Comparison of ENCODE assay signal across 14 cellular contexts in the genomic region with DNA sequence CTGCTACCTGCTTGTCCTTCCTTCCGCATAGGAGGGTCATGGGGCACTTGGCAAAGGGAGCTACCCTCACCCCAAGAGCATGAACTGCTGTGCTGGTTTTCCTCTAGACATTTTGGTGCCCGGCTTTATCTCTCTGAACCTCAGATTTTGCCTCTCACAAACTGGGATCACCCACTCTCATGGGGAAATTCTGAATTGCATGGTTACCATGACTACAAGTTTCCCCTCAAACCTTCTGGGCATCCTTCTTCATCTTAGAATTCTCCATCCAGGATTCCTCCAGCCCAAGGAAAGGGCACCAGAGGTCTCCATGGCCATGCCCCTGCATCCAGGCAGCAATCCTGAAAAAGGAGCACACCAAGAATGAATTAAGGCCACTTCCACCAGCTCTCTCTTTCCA.
DNase-seq lines count a peak whose midpoint lies in the region; ATAC-seq, FAIRE-seq and TF ChIP-seq lines count a peak whose summit lies in the region.
"Had no signal": no experiment of that assay in that cellular context is flagged by ENCODE, and none has a peak within 500 bp of the region (broad histone marks: within the 10 kb centered on the region; RNA-seq: fewer than 3 reads in every experiment).

No MANE protein-coding gene starts in this region.

- BruUV-seq in GM12878 (replicated peaks; lab: Mats Ljungman, UMichigan) (no TSS peak), mammary epithelial cell (replicated peaks; lab: Mats Ljungman, UMichigan) (no TSS peak)

- no peaks in the 10 kb centered on the region for H3K36me3 Mint-ChIP-seq in glutamatergic neuron (ENCODE audit: unreplicated experiment)
- H3K36me3 Mint-ChIP-seq: CD4-positive, CD25-positive, alpha-beta regulatory T cell had no signal

- RAD21 ChIA-PET in GM12878 (lab: Charles Lee; ENCODE audit: unreplicated experiment): no interaction called here

- peaks cover 1% of the 10 kb centered on the region for H3K27me3 Mint-ChIP-seq in glutamatergic neuron (ENCODE audit: unreplicated experiment)

- TF ChIP-seq POLR2A in GM12878 (IDR thresholded peaks at IDR 0.05; ENCODE audit: low read depth, low read length): no peak
- no peak for TF ChIP-seq POLR2A in tibial nerve (IDR thresholded peaks at IDR 0.05)
- TF ChIP-seq POLR2A in sigmoid colon (IDR thresholded peaks at IDR 0.05): no peak

- SMC1A ChIA-PET in GM12878 (lab: Charles Lee; ENCODE audit: uncharacterized antibody, unreplicated experiment): no interaction called here

- no peaks in the 10 kb centered on the region for H3K36me3 ChIP-seq in BLaER1
- no peaks in the 10 kb centered on the region for H3K36me3 ChIP-seq in GM12878 (ENCODE audit: control insufficient read depth in 2 of 2, insufficient read depth in 2 of 2, low read length in 1 of 2)
- H3K36me3 ChIP-seq in tibial nerve: no peaks in the 10 kb centered on the region
- H3K36me3 ChIP-seq in mammary epithelial cell (ENCODE audit: insufficient read depth, low read length): no peaks in the 10 kb centered on the region
- H3K36me3 ChIP-seq in sigmoid colon: no peaks in the 10 kb centered on the region

- H3K9ac ChIP-seq in BLaER1: no peak overlapping the region
- H3K9ac ChIP-seq in GM12878 (ENCODE audit: control insufficient read depth, insufficient read depth, low read length): no peak overlapping the region
- no peak overlapping the region for H3K9ac ChIP-seq in mammary epithelial cell (ENCODE audit: insufficient read depth, low read length)

- H3K27me3 ChIP-seq in BLaER1 (no peaks in the 10 kb centered on the region), GM12878 (replicated peaks in 1 of 2; ENCODE audit: control insufficient read depth in 2 of 2, insufficient read depth in 2 of 2, low read length in 1 of 2) (no peaks in the 10 kb centered on the region; a peak in 2 of 4 replicates), tibial nerve (no peaks in the 10 kb centered on the region), mammary epithelial cell (ENCODE audit: insufficient read depth, low read length) (peaks cover 9% of the 10 kb centered on the region), sigmoid colon (peaks cover 0 to 37% (median 7%) of the 10 kb centered on the region in 3 donors)

- no peak for ATAC-seq in GM12878

- TF ChIP-seq RAD21 in GM12878 (IDR thresholded peaks at IDR 0.05; ENCODE audit: insufficient read depth, low read depth, low read length): no peak

- TF ChIP-seq EP300 in GM12878 (IDR thresholded peaks at IDR 0.05; ENCODE audit: borderline replicate concordance in 1 of 2, control insufficient read depth in 1 of 2, low read depth in 2 of 2, low read length in 2 of 2) (no peak), tibial nerve (IDR thresholded peaks at IDR 0.05) (no peak), sigmoid colon (IDR thresholded peaks at IDR 0.05) (no peak)

- dilution Hi-C loops in mammary epithelial cell (cut with HindIII; ENCODE audit: low sequenced_read_pairs): no loop called here

- 0% methylated on average over 1 of the region's 2 CpGs for WGBS in GM12878 (ENCODE audit: insufficient coverage, insufficient replicate concordance, low lambda C conversion rate, missing lambda C conversion rate)
- 48 to 88% methylated on average over 1 to 2 of the region's 2 CpGs for WGBS in tibial nerve, 2 donors
- 41% methylated on average over 2 of the region's 2 CpGs for WGBS in mammary epithelial cell (ENCODE audit: low coverage, missing lambda C conversion rate)
- WGBS in sigmoid colon, 2 donors: 42 to 49% methylated on average over 2 of the region's 2 CpGs

- H3K27ac Mint-ChIP-seq in glutamatergic neuron (ENCODE audit: unreplicated experiment): no peak overlapping the region
- H3K27ac Mint-ChIP-seq: CD4-positive, CD25-positive, alpha-beta regulatory T cell; GM23338 had no signal

- H3K9me3 Mint-ChIP-seq in glutamatergic neuron (ENCODE audit: unreplicated experiment): peaks cover 4% of the 10 kb centered on the region

- H3K27ac ChIP-seq in BLaER1 (peak overlapping the region; percentile 48; the same call in 1 of the 2 replicates), GM12878 (ENCODE audit: control insufficient read depth, insufficient read depth) (no peak overlapping the region), temporal lobe (ENCODE audit: low read depth, low read length) (peak overlapping the region; percentile 87), tibial nerve (no peak overlapping the region), mammary epithelial cell (ENCODE audit: insufficient read depth, low read depth, low read length) (no peak overlapping the region), sigmoid colon (no peak overlapping the region)
- H3K27ac ChIP-seq: 22Rv1, HL-60 had no signal

- no peak overlapping the region for H2AFZ ChIP-seq in GM12878 (ENCODE audit: control insufficient read depth, low read depth, low read length)
- no peak overlapping the region for H2AFZ ChIP-seq in mammary epithelial cell (ENCODE audit: low read depth, low read length)
- H2AFZ ChIP-seq: GM23338 had no signal

- H3K4me3 ChIP-seq in BLaER1 (no peak overlapping the region), GM12878 (no peak overlapping the region), tibial nerve (no peak overlapping the region), mammary epithelial cell (replicated peaks in 1 of 3; ENCODE audit: insufficient read depth in 1 of 3, low read depth in 2 of 3, low read length in 3 of 3) (no peak overlapping the region), sigmoid colon (no peak overlapping the region)
- H3K4me3 ChIP-seq: GM23338 had no signal

- DNase-seq in GM12878 (ENCODE audit: low read depth, low spot score): no peak
- no peak for DNase-seq in glutamatergic neuron
- no peak for DNase-seq in tibial nerve (ENCODE audit: low spot score in 2 of 2)
- DNase-seq in mammary epithelial cell: no peak
- no peak for DNase-seq in sigmoid colon
- DNase-seq: Calu3; CD4-positive, CD25-positive, alpha-beta regulatory T cell; H7 had no signal

- intact Hi-C loops in GM12878 (cut with micrococcal nuclease; ENCODE audit: unreplicated experiment) (no loop called here), mammary epithelial cell (cut with micrococcal nuclease) (no loop called here), sigmoid colon (cut with DNase I) (no loop called here)

- FAIRE-seq in GM12878 (lab: Jason Lieb, UNC): no peak
- FAIRE-seq: GM18507 had no signal

- CTCF ChIA-PET in GM12878 (lab: Yijun Ruan, JAX) (no interaction called here), mammary epithelial cell (lab: Charles Lee; ENCODE audit: low non-redundant PET) (no interaction called here)

- H3K4me1 Mint-ChIP-seq in glutamatergic neuron (ENCODE audit: low read depth, unreplicated experiment): peaks cover 54% of the 10 kb centered on the region
- H3K4me1 Mint-ChIP-seq: CD4-positive, CD25-positive, alpha-beta regulatory T cell had no signal

- H3K4me2 ChIP-seq in BLaER1 (peak overlapping the region; percentile 86), GM12878 (ENCODE audit: control insufficient read depth, insufficient read depth) (no peak overlapping the region), mammary epithelial cell (ENCODE audit: insufficient read depth, low read depth, low read length) (no peak overlapping the region)
- H3K4me2 ChIP-seq: GM23338 had no signal

- H3K79me2 ChIP-seq in GM12878 (ENCODE audit: control insufficient read depth, insufficient read depth, low read length) (no peaks in the 10 kb centered on the region), mammary epithelial cell (ENCODE audit: insufficient read depth, low read length) (no peaks in the 10 kb centered on the region)

- in situ Hi-C loops in GM12878 (cut with MboI): no loop called here
- in situ Hi-C loops in mammary epithelial cell (cut with MboI; ENCODE audit: low sequenced_read_pairs in 2 of 2): no loop called here

- H3K4me1 ChIP-seq in BLaER1: peaks cover 49% of the 10 kb centered on the region
- no peaks in the 10 kb centered on the region for H3K4me1 ChIP-seq in GM12878 (ENCODE audit: control insufficient read depth, insufficient read depth, low read length)
- H3K4me1 ChIP-seq in tibial nerve: no peaks in the 10 kb centered on the region
- no peaks in the 10 kb centered on the region for H3K4me1 ChIP-seq in mammary epithelial cell (ENCODE audit: insufficient read depth, low read length)
- H3K4me1 ChIP-seq in sigmoid colon: no peaks in the 10 kb centered on the region

- H4K20me1 ChIP-seq in BLaER1: no peaks in the 10 kb centered on the region
- H4K20me1 ChIP-seq in GM12878 (ENCODE audit: control insufficient read depth, insufficient read depth): no peaks in the 10 kb centered on the region; the same call in 1 of the 2 replicates
- H4K20me1 ChIP-seq in mammary epithelial cell (ENCODE audit: insufficient read depth, low read length): no peaks in the 10 kb centered on the region

- TF ChIP-seq CTCF in GM12878 (IDR thresholded peaks at IDR 0.05 in 2 of 3, conservative IDR thresholded peaks at IDR 0.05 in 1 of 3; ENCODE audit: control insufficient read depth in 2 of 3, extremely low read depth in 1 of 3, insufficient read depth in 1 of 3, low read depth in 3 of 3, low read length in 3 of 3) (no peak), glutamatergic neuron (IDR thresholded peaks at IDR 0.05; ENCODE audit: partially characterized antibody, unreplicated experiment) (no peak), tibial nerve (IDR thresholded peaks at IDR 0.05) (no peak), mammary epithelial cell (conservative IDR thresholded peaks at IDR 0.05 in 1 of 2, IDR thresholded peaks at IDR 0.05 in 1 of 2; ENCODE audit: extremely low read depth in 1 of 2, insufficient read depth in 1 of 2, low read depth in 1 of 2, low read length in 2 of 2) (no peak), sigmoid colon (IDR thresholded peaks at IDR 0.05) (no peak)

- no peaks in the 10 kb centered on the region for H3K9me3 ChIP-seq in BLaER1
- H3K9me3 ChIP-seq in GM12878 (replicated peaks; ENCODE audit: control insufficient read depth, insufficient read depth, low read length): no peaks in the 10 kb centered on the region; the same call in 2 of the 3 replicates
- H3K9me3 ChIP-seq in tibial nerve: no peaks in the 10 kb centered on the region
- no peaks in the 10 kb centered on the region for H3K9me3 ChIP-seq in mammary epithelial cell (replicated peaks; ENCODE audit: insufficient read depth, low read length)
- no peaks in the 10 kb centered on the region for H3K9me3 ChIP-seq in sigmoid colon

- POLR2A ChIA-PET in GM12878 (lab: Charles Lee): no interaction called here

- peak overlapping the region; percentile 27 for H3K4me3 Mint-ChIP-seq in glutamatergic neuron (ENCODE audit: unreplicated experiment)
- H3K4me3 Mint-ChIP-seq: CD4-positive, CD25-positive, alpha-beta regulatory T cell; GM23338 had no signal

TF ChIP-seq in GM12878, 131 proteins besides CTCF, POLR2A, EP300 and RAD21 (continues in another document):
- peak; percentile 59 for TF ChIP-seq BMI1 (IDR thresholded peaks at IDR 0.05; ENCODE audit: borderline replicate concordance)
- no peak for TF ChIP-seq TCF7 (IDR thresholded peaks at IDR 0.05; ENCODE audit: borderline replicate concordance)
- TF ChIP-seq NRF1 (conservative IDR thresholded peaks at IDR 0.05; ENCODE audit: low read depth, low read length): no peak
- no peak for TF ChIP-seq RELA (IDR thresholded peaks at IDR 0.05; ENCODE audit: borderline replicate concordance, partially characterized antibody)

Comparison
In these comparisons a context has a peak if more than half of its experiments do, and no peak if none do; other contexts are left out.
1. H3K27ac ChIP-seq: peak in BLaER1 (single experiment) and temporal lobe (single experiment); none in GM12878 (single experiment), tibial nerve (0 of 4), mammary epithelial cell (single experiment) and sigmoid colon (0 of 4).